ENCODE assay signal across 20 cellular contexts in the genomic region with DNA sequence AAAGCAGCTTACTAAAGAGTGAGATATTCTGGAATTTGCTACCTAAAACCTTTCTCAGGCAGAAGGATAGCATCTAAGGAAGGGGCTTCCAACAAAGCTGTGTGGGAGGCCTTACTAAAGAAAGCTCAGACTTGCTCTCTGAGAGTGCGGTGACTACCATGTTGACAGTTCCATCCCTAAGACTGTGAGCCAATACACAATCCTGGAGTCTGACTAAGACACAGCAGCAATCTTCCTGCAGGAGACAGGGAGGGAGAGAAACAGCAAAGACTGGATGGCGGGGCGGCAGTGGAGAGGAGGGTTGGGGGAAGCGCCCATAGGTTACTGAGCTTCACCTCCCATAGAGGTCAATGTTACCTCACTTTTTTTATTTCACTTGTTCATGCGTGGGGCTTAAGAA.
DNase-seq lines count a peak whose midpoint lies in the region; ATAC-seq and TF ChIP-seq lines count a peak whose summit lies in the region.
"Had no signal": no experiment of that assay in that cellular context is flagged by ENCODE, and none has a peak within 500 bp of the region (broad histone marks: within the 10 kb centered on the region; RNA-seq: fewer than 3 reads in every experiment).

No MANE protein-coding gene starts in this region.

- CTCF ChIA-PET in WTC11 (lab: Charles Lee) (no interaction called here), Caco-2 (lab: Charles Lee) (no interaction called here)

- no peak overlapping the region for H4K8ac ChIP-seq in mesendoderm (ENCODE audit: low read depth, low read length)

- no peak overlapping the region for H2BK15ac ChIP-seq in mesendoderm (replicated peaks; ENCODE audit: low read depth)

- no peaks in the 10 kb centered on the region for H3K27me3 Mint-ChIP-seq in WTC11 (ENCODE audit: low read depth)
- no peaks in the 10 kb centered on the region for H3K27me3 Mint-ChIP-seq in Caco-2 (ENCODE audit: insufficient read depth, unreplicated experiment)

- H3K18ac ChIP-seq in mesendoderm (ENCODE audit: low read length) = no peak overlapping the region

- no peak overlapping the region for H2AK5ac ChIP-seq in mesendoderm (ENCODE audit: low read length)

- H3K4ac ChIP-seq in mesendoderm (ENCODE audit: low read depth, low read length) = no peak overlapping the region

- H2BK120ac ChIP-seq in mesendoderm (ENCODE audit: low read depth, low read length) = no peak overlapping the region

- peak; percentile 35 for DNase-seq in AG08395 (ENCODE audit: low spot score)
- peak; percentile 42 for DNase-seq in ELR (ENCODE audit: low read depth)
- DNase-seq in WTC11 (ENCODE audit: low spot score) = no peak
- DNase-seq in mesendoderm = peak; percentile 53
- DNase-seq in Caco-2 = no peak
- DNase-seq in central memory CD4-positive, alpha-beta T cell = no peak
- DNase-seq in NCI-H748 (lab: John Stamatoyannopoulos, UW; ENCODE audit: unreplicated experiment) = no peak
- no peak for DNase-seq in activated CD4-positive, alpha-beta T cell treated with anti-CD3 and anti-CD28 coated beads for 1 hour
- DNase-seq: 8988T; CD8-positive, alpha-beta T cell; DMS53; MV-4-11; NCI-H1694 treated with DMSO at 0.1 percent for 48 hours; NCI-H748 treated with DMSO at 0.1 percent for 48 hours; NK-92 treated with Interleukin-12 subunit alpha and Interleukin-12 subunit beta, amount 100 ng/mL, for 24 hours; Peyer's patch had no signal

- peaks cover 3% of the 10 kb centered on the region for H3K4me1 Mint-ChIP-seq in WTC11
- H3K4me1 Mint-ChIP-seq in Caco-2 (ENCODE audit: low read depth, unreplicated experiment) = peaks cover 22% of the 10 kb centered on the region

- H3K36me3 ChIP-seq in mesendoderm (ENCODE audit: control insufficient read depth, insufficient read depth, low read length) = no peaks in the 10 kb centered on the region
- H3K36me3 ChIP-seq in Caco-2 (ENCODE audit: control insufficient read depth, insufficient read depth, low read length) = peaks cover 2% of the 10 kb centered on the region
- H3K36me3 ChIP-seq: BLaER1 had no signal

- H3K36me3 Mint-ChIP-seq in WTC11 = peaks cover 3% of the 10 kb centered on the region; the same call in 1 of the 2 replicates
- H3K36me3 Mint-ChIP-seq in Caco-2 (ENCODE audit: insufficient read depth, unreplicated experiment) = peaks cover 87% of the 10 kb centered on the region
- H3K36me3 Mint-ChIP-seq: CD8-positive, alpha-beta T cell had no signal

- H3K56ac ChIP-seq in mesendoderm (ENCODE audit: low read length) = no peak overlapping the region

- H3K4me1 ChIP-seq in mesendoderm (ENCODE audit: control insufficient read depth, low read depth, low read length) (no peaks in the 10 kb centered on the region), Caco-2 (0 out of 2 replicates have a peak, but pooled peaks cover 12% of the 10 kb centered on the region)
- H3K4me1 ChIP-seq: BLaER1, HAP-1, Peyer's patch had no signal

- H3K9me3 Mint-ChIP-seq in WTC11 = no peaks in the 10 kb centered on the region
- H3K9me3 Mint-ChIP-seq in Caco-2 (ENCODE audit: unreplicated experiment) = no peaks in the 10 kb centered on the region

- H3K23ac ChIP-seq in mesendoderm (ENCODE audit: low read length) = no peak overlapping the region

- no CpG with 5 or more reads among the region's 5 CpGs for WGBS in mesendoderm (ENCODE audit: extremely low coverage, insufficient coverage, low lambda C conversion rate)

- H3K27ac ChIP-seq in mesendoderm (ENCODE audit: low read depth, low read length) = no peak overlapping the region
- H3K27ac ChIP-seq: BLaER1, KMS-11, Peyer's patch had no signal

- no peaks in the 10 kb centered on the region for H3K79me2 ChIP-seq in mesendoderm (ENCODE audit: control insufficient read depth, insufficient read depth, low read length)

- H3K4me3 Mint-ChIP-seq in WTC11 (no peak overlapping the region), Caco-2 (ENCODE audit: unreplicated experiment) (no peak overlapping the region)
- H3K4me3 Mint-ChIP-seq: CD8-positive, alpha-beta T cell had no signal

- POLR2A ChIA-PET in WTC11 (lab: Charles Lee) (no interaction called here), Caco-2 (lab: Charles Lee) (no interaction called here)

- no peak overlapping the region for H2BK5ac ChIP-seq in mesendoderm (ENCODE audit: low read length)

- no peak overlapping the region for H3K9ac ChIP-seq in mesendoderm (ENCODE audit: low read length)
- H3K9ac ChIP-seq: BLaER1, KMS-11 had no signal

- H3K9me3 ChIP-seq in Caco-2 = no peaks in the 10 kb centered on the region
- H3K9me3 ChIP-seq: BLaER1, HAP-1, Peyer's patch had no signal

- no peak overlapping the region for H3K4me3 ChIP-seq in mesendoderm (ENCODE audit: low read length)
- H3K4me3 ChIP-seq in Caco-2 (ENCODE audit: low read depth, low read length) = no peak overlapping the region
- H3K4me3 ChIP-seq: BLaER1, HAP-1, Peyer's patch had no signal

- TF ChIP-seq CTCF in WTC11 (IDR thresholded peaks at IDR 0.05) (no peak), Caco-2 (IDR thresholded peaks at IDR 0.05; ENCODE audit: insufficient read depth in 1 of 2, low read depth in 1 of 2, low read length in 1 of 2, severe bottlenecking in 1 of 2, unreplicated experiment in 1 of 2) (no peak)

- intact Hi-C loops in Caco-2 (cut with micrococcal nuclease; ENCODE audit: unreplicated experiment) = loop anchor here (10.0 kb wide), 1 partner anchor 485 kb away; no protein-coding TSS in a partner anchor

- H3K4me2 ChIP-seq in mesendoderm (ENCODE audit: low read length) = no peak overlapping the region
- H3K4me2 ChIP-seq: BLaER1, KMS-11 had no signal

- ATAC-seq in WTC11 = peak; percentile 60; the same call in 1 of the 2 replicates
- ATAC-seq: CD8-positive, alpha-beta T cell; Right ventricle myocardium inferior had no signal

- no peaks in the 10 kb centered on the region for H3K27me3 ChIP-seq in mesendoderm (ENCODE audit: insufficient read depth, low read length, poor library complexity)
- no peaks in the 10 kb centered on the region for H3K27me3 ChIP-seq in Caco-2 (replicated peaks; ENCODE audit: control insufficient read depth, insufficient read depth, low read length)
- H3K27me3 ChIP-seq: BLaER1, Peyer's patch had no signal

- no peak overlapping the region for H4K5ac ChIP-seq in mesendoderm (ENCODE audit: low read length)

- no TSS peak for BruUV-seq in Caco-2 (replicated peaks; lab: Mats Ljungman, UMichigan)

- H3K27ac Mint-ChIP-seq in WTC11 = no peak overlapping the region
- H3K27ac Mint-ChIP-seq in Caco-2 (ENCODE audit: unreplicated experiment) = no peak overlapping the region
- H3K27ac Mint-ChIP-seq: CD8-positive, alpha-beta T cell had no signal

- no peaks in the 10 kb centered on the region for H3K79me1 ChIP-seq in mesendoderm (ENCODE audit: low read length)

TF ChIP-seq in WTC11, 78 proteins besides CTCF, POLR2A, EP300 and RAD21 (continues in another document):
- no peak for TF ChIP-seq ZNF121 (CRISPR knock-in tag; IDR thresholded peaks at IDR 0.05)
- TF ChIP-seq ZNF138 (CRISPR knock-in tag; conservative IDR thresholded peaks at IDR 0.05) = no peak
- no peak for TF ChIP-seq FOXJ3 (CRISPR knock-in tag; IDR thresholded peaks at IDR 0.05; ENCODE audit: borderline replicate concordance)
- TF ChIP-seq ZNF263 (CRISPR knock-in tag; IDR thresholded peaks at IDR 0.05; ENCODE audit: low read depth) = no peak
- no peak for TF ChIP-seq RORB (CRISPR knock-in tag; IDR thresholded peaks at IDR 0.05)
- TF ChIP-seq, protein P1, sequence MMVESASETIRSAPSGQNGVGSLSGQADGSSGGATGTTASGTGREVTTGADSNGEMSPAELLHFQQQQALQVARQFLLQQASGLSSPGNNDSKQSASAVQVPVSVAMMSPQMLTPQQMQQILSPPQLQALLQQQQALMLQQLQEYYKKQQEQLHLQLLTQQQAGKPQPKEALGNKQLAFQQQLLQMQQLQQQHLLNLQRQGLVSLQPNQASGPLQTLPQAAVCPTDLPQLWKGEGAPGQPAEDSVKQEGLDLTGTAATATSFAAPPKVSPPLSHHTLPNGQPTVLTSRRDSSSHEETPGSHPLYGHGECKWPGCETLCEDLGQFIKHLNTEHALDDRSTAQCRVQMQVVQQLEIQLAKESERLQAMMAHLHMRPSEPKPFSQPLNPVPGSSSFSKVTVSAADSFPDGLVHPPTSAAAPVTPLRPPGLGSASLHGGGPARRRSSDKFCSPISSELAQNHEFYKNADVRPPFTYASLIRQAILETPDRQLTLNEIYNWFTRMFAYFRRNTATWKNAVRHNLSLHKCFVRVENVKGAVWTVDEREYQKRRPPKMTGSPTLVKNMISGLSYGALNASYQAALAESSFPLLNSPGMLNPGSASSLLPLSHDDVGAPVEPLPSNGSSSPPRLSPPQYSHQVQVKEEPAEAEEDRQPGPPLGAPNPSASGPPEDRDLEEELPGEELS (CRISPR knock-in tag; IDR thresholded peaks at IDR 0.05) = no peak
- TF ChIP-seq ETV6 (CRISPR knock-in tag; IDR thresholded peaks at IDR 0.05) = no peak
- TF ChIP-seq, protein P2, sequence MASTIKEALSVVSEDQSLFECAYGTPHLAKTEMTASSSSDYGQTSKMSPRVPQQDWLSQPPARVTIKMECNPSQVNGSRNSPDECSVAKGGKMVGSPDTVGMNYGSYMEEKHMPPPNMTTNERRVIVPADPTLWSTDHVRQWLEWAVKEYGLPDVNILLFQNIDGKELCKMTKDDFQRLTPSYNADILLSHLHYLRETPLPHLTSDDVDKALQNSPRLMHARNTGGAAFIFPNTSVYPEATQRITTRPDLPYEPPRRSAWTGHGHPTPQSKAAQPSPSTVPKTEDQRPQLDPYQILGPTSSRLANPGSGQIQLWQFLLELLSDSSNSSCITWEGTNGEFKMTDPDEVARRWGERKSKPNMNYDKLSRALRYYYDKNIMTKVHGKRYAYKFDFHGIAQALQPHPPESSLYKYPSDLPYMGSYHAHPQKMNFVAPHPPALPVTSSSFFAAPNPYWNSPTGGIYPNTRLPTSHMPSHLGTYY (CRISPR knock-in tag; IDR thresholded peaks at IDR 0.05) = no peak
- TF ChIP-seq, protein P3, sequence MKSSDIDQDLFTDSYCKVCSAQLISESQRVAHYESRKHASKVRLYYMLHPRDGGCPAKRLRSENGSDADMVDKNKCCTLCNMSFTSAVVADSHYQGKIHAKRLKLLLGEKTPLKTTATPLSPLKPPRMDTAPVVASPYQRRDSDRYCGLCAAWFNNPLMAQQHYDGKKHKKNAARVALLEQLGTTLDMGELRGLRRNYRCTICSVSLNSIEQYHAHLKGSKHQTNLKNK (CRISPR knock-in tag; IDR thresholded peaks at IDR 0.05) = no peak
- no peak for TF ChIP-seq NR2C2 (CRISPR knock-in tag; IDR thresholded peaks at IDR 0.05)

Comparison
In these comparisons a context has a peak if more than half of its experiments do, and no peak if none do; other contexts are left out.
1. DNase-seq: peak in AG08395 (single experiment), ELR (single experiment) and mesendoderm (single experiment); none in WTC11 (single experiment), Caco-2 (0 of 2), central memory CD4-positive, alpha-beta T cell (single experiment), NCI-H748 (single experiment) and activated CD4-positive, alpha-beta T cell treated with anti-CD3 and anti-CD28 coated beads for 1 hour (single experiment).